In the genomic region with DNA sequence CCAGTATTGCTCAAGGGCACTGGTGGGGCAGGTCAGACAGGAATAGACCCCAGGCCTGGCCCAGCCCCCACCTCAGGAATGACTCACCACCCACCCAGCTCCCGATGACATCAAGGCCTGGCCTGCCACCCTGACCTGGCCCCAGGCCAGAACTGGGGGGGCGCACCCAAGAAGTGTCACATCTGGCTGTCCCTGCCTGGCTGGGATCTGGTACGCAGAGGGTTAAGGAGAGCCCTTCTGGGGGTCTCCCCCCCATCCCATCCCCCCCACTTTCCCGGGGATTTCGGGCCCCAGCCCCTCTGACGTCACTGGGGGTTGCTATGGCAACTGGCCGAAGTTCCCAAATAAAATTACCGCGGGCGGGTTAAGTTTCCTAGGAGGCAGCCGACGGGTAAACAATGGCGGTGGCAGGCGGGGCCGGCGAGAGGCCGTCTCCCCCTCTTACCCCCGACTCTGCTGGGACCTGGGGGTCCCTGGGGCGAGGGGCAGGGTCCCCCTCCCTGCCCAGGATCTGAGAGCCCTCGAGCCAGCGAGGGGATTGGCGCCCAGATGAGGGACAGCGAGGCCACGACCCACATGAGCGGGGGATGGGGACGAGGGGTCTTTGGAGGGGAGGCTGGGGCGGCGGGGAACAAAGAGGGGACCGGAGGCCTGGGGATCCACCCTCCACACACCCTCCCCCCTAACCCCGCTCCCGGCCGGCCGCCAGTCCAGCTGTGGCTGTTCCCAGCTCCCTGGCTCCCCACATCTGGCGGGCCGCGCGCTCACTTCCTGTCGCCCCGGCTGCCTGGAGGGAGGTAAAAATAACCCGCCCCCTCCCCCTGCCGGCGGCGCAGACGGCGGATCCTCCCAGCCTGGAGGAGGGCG, we compare ENCODE assay signal across 7 cellular contexts. TPM values are rescaled to one million over a fixed set of nuclear protein-coding genes. Genes with fewer than 3 reads are reported as not detected.
A peak's percentile ranks its signal among the peaks of the same experiment; 100 is the strongest.
DNase-seq lines count a peak whose midpoint lies in the region; ATAC-seq and TF ChIP-seq lines count a peak whose summit lies in the region.

No MANE protein-coding gene starts in this region.

- ATAC-seq in GM18502 (IDR thresholded peaks at IDR 0.05; ENCODE audit: poor library complexity, unreplicated experiment) (peak; percentile 29), HG03039 (IDR thresholded peaks at IDR 0.05; ENCODE audit: unreplicated experiment) (peak; percentile 20)

- peak; percentile 5 for TF ChIP-seq CTCF in kidney epithelial cell (IDR thresholded peaks at IDR 0.05; ENCODE audit: insufficient read depth, low read length, poor library complexity, severe bottlenecking)

- no peaks in the 10 kb centered on the region for H3K27me3 ChIP-seq in kidney epithelial cell (ENCODE audit: control insufficient read depth, insufficient read depth, low read length)

- DNase-seq in NCI-H2196 (lab: John Stamatoyannopoulos, UW; ENCODE audit: unreplicated experiment) (peak; percentile 91), kidney epithelial cell (ENCODE audit: low read depth) (no peak)
- peak; percentile 66 to 73 (median 71) for DNase-seq in activated CD4-positive, CD25-positive, alpha-beta regulatory T cell (lab: John Stamatoyannopoulos, UW)
- peak; percentile 90 for DNase-seq in central memory CD4-positive, alpha-beta T cell
- peak; percentile 92 for DNase-seq in stimulated activated CD4-positive, alpha-beta T cell treated with anti-CD3 and anti-CD28 coated beads, Interleukin-15, amount 100 ng/mL, for 24 hours

- H3K36me3 ChIP-seq in kidney epithelial cell (ENCODE audit: control insufficient read depth, insufficient read depth, low read length): no peaks in the 10 kb centered on the region

- peak overlapping the region; percentile 50 for H3K4me3 ChIP-seq in kidney epithelial cell (ENCODE audit: low read depth, low read length)

RNA-seq across cellular contexts. Expression of gene NANOS3, which starts 29.7 kb away (rescaled TPM):
- total RNA-seq in kidney epithelial cell: 0.68 TPM in 1 of 2 replicates, not detected in the other

RNA-seq across cellular contexts. Expression of gene ZSWIM4, which starts 52.0 kb away (rescaled TPM):
- 25.7 and 25.9 TPM in 2 replicates for total RNA-seq in kidney epithelial cell

RNA-seq across cellular contexts. Expression of gene BRME1, which starts 58.7 kb away (rescaled TPM):
- total RNA-seq in kidney epithelial cell: 1.7 and 2.5 TPM in 2 replicates

RNA-seq across cellular contexts. Expression of gene CC2D1A, which starts 58.7 kb away (rescaled TPM):
- 26.5 and 32.0 TPM in 2 replicates for total RNA-seq in kidney epithelial cell
